In genomic region chrX:68524680-68525079, GRCh38 we compare ENCODE assay signal across 1 cellular context.
TF ChIP-seq lines count a peak whose summit lies in the region.

No MANE protein-coding gene starts in this region.

TF ChIP-seq in HEK293, 187 proteins besides CTCF, POLR2A, EP300 and RAD21 (continued from another document):
- peak; percentile 73; the same call in 1 of the 2 replicates for TF ChIP-seq ZNF280D (tag by site-specific recombination; IDR thresholded peaks at IDR 0.05)
- peak; percentile 78 for TF ChIP-seq ZNF580 (tag by site-specific recombination; IDR thresholded peaks at IDR 0.05)
